Comparison of ENCODE assay signal across 8 cellular contexts in genomic region chr17:50051082-50051576, GRCh38. TPM values are rescaled to one million over a fixed set of nuclear protein-coding genes. Genes with fewer than 3 reads are reported as not detected.
A peak's percentile ranks its signal among the peaks of the same experiment; 100 is the strongest.
DNase-seq lines count a peak whose midpoint lies in the region; ATAC-seq and TF ChIP-seq lines count a peak whose summit lies in the region.

No MANE protein-coding gene starts in this region.

- CTCF ChIA-PET in activated naive CD4-positive, alpha-beta T cell treated with anti-CD3 and anti-CD28 coated beads for 36 hours (lab: Charles Lee) = interaction anchor here (0.5 to 1.2 kb wide), 2 partner anchors 36 to 43 kb away, joined by 3 to 4 read pairs; no protein-coding TSS in a partner anchor

- no peak overlapping the region for H3K4me2 ChIP-seq in OCI-LY3 (ENCODE audit: low read length)

- no peaks in the 10 kb centered on the region for H3K79me2 ChIP-seq in OCI-LY3 (ENCODE audit: low read length)

- no peaks in the 10 kb centered on the region for H3K36me3 Mint-ChIP-seq in activated naive CD4-positive, alpha-beta T cell treated with anti-CD3 and anti-CD28 coated beads for 36 hours (ENCODE audit: low read depth)
- no peaks in the 10 kb centered on the region for H3K36me3 Mint-ChIP-seq in immature natural killer cell

- H3K9me3 Mint-ChIP-seq in activated naive CD4-positive, alpha-beta T cell treated with anti-CD3 and anti-CD28 coated beads for 36 hours = no peaks in the 10 kb centered on the region
- H3K9me3 Mint-ChIP-seq in immature natural killer cell = no peaks in the 10 kb centered on the region

- no peaks in the 10 kb centered on the region for H3K9me3 ChIP-seq in OCI-LY3 (ENCODE audit: insufficient read depth, low read length)

- no peak for TF ChIP-seq CTCF in OCI-LY3 (IDR thresholded peaks at IDR 0.05; ENCODE audit: low read depth, low read length)

- no peak for ATAC-seq in GM19463 (IDR thresholded peaks at IDR 0.05; ENCODE audit: unreplicated experiment)
- ATAC-seq in HG03460 (IDR thresholded peaks at IDR 0.05; ENCODE audit: unreplicated experiment) = no peak

- intact Hi-C loops in activated naive CD4-positive, alpha-beta T cell treated with anti-CD3 and anti-CD28 coated beads for 36 hours (cut with micrococcal nuclease) = loop anchor here (1.0 to 10.0 kb wide), 3 partner anchors 100 to 376 kb away; partner anchors contain the start of gene SPOP

- DNase-seq in EL (peak; percentile 97), myocyte (ENCODE audit: low read depth) (peak; percentile 50), ecto neural progenitor cell (ENCODE audit: low spot score) (no peak), immature natural killer cell (no peak)
- peak; percentile 94 for DNase-seq in activated naive CD4-positive, alpha-beta T cell treated with anti-CD3 and anti-CD28 coated beads for 36 hours

- H3K36me3 ChIP-seq in OCI-LY3 (replicated peaks; ENCODE audit: low read depth, low read length) = no peaks in the 10 kb centered on the region

- H3K9ac ChIP-seq in OCI-LY3 (ENCODE audit: low read length) = no peak overlapping the region

- peak overlapping the region; percentile 89 for H3K27ac Mint-ChIP-seq in activated naive CD4-positive, alpha-beta T cell treated with anti-CD3 and anti-CD28 coated beads for 36 hours
- no peak overlapping the region for H3K27ac Mint-ChIP-seq in immature natural killer cell

- H3K4me3 Mint-ChIP-seq in activated naive CD4-positive, alpha-beta T cell treated with anti-CD3 and anti-CD28 coated beads for 36 hours = peak overlapping the region; percentile 32
- H3K4me3 Mint-ChIP-seq in immature natural killer cell = no peak overlapping the region

- H3K4me1 ChIP-seq in OCI-LY3 (ENCODE audit: low read length) = peaks cover 12% of the 10 kb centered on the region

- peak overlapping the region; percentile 27; the same call in 1 of the 2 replicates for H2AFZ ChIP-seq in OCI-LY3 (ENCODE audit: low read depth, low read length)

- H3K27ac ChIP-seq in OCI-LY3 (ENCODE audit: low read length) = no peak overlapping the region

- H3K4me3 ChIP-seq in OCI-LY3 (ENCODE audit: low read length) = no peak overlapping the region

- H3K27me3 Mint-ChIP-seq in activated naive CD4-positive, alpha-beta T cell treated with anti-CD3 and anti-CD28 coated beads for 36 hours (ENCODE audit: low read depth) = peaks cover 2% of the 10 kb centered on the region
- peaks cover 2 to 14% (median 12%) of the 10 kb centered on the region in 3 donors for H3K27me3 Mint-ChIP-seq in immature natural killer cell (ENCODE audit: low read depth in 3 of 3)

- peaks cover 52% of the 10 kb centered on the region for H3K4me1 Mint-ChIP-seq in activated naive CD4-positive, alpha-beta T cell treated with anti-CD3 and anti-CD28 coated beads for 36 hours (ENCODE audit: low read depth)
- peaks cover 8% of the 10 kb centered on the region in 2 donors for H3K4me1 Mint-ChIP-seq in immature natural killer cell

- no peaks in the 10 kb centered on the region for H4K20me1 ChIP-seq in OCI-LY3 (ENCODE audit: insufficient read depth, low read length)

- H3K27me3 ChIP-seq in OCI-LY3 (ENCODE audit: low read depth, low read length) = peaks cover 5% of the 10 kb centered on the region; the same call in 1 of the 2 replicates

RNA-seq across cellular contexts. Expression of gene ITGA3, which starts 4.8 kb away (rescaled TPM):
- total RNA-seq in activated naive CD4-positive, alpha-beta T cell treated with anti-CD3 and anti-CD28 coated beads for 36 hours = 10 to 100 TPM; 17.9 to 19.3 TPM
- total RNA-seq in myocyte = 264 and 289 TPM in 2 replicates
- polyA plus RNA-seq in myocyte (2012) = 485 TPM
- 1 to 10 TPM in 1 of 3 donors, under 1 TPM in 1, not detected in 1; 0.54 to 1.1 TPM for polyA plus RNA-seq in immature natural killer cell

RNA-seq across cellular contexts. Expression of gene PDK2, which starts 44.0 kb away (rescaled TPM):
- total RNA-seq in activated naive CD4-positive, alpha-beta T cell treated with anti-CD3 and anti-CD28 coated beads for 36 hours = 10 to 100 TPM; 10.5 to 11.1 TPM
- total RNA-seq in myocyte = 54.4 and 61.1 TPM in 2 replicates
- 117 TPM for polyA plus RNA-seq in myocyte (2012)
- 10 to 100 TPM; 36.5 to 54.5 (median 43.8) TPM for polyA plus RNA-seq in immature natural killer cell

RNA-seq across cellular contexts. Expression of gene DLX3, which starts 56.1 kb away (rescaled TPM):
- not detected for total RNA-seq in activated naive CD4-positive, alpha-beta T cell treated with anti-CD3 and anti-CD28 coated beads for 36 hours
- total RNA-seq in myocyte = 0.13 and 1.1 TPM in 2 replicates
- polyA plus RNA-seq in myocyte (2012) = 0.05 TPM
- polyA plus RNA-seq in immature natural killer cell = not detected

Comparison
In these comparisons a context has a peak if more than half of its experiments do, and no peak if none do; other contexts are left out.
1. DNase-seq: peak in EL (single experiment), activated naive CD4-positive, alpha-beta T cell treated with anti-CD3 and anti-CD28 coated beads for 36 hours (single experiment) and myocyte (single experiment); none in ecto neural progenitor cell (single experiment) and immature natural killer cell (0 of 3).
2. RNA of gene ITGA3, which starts 4.8 kb away (total RNA-seq): 264 to 289 TPM in myocyte; 17.9 to 19.3 TPM in activated naive CD4-positive, alpha-beta T cell treated with anti-CD3 and anti-CD28 coated beads for 36 hours; every median in the first group is over 10 times any median in the second.